ENCODE assay signal across 15 cellular contexts in genomic region chr14:34965365-34965764, GRCh38. TPM values are rescaled to one million over a fixed set of nuclear protein-coding genes. Genes with fewer than 3 reads are reported as not detected.
DNase-seq lines count a peak whose midpoint lies in the region; ATAC-seq lines count a peak whose summit lies in the region.
"Had no signal": no experiment of that assay in that cellular context is flagged by ENCODE, and none has a peak within 500 bp of the region (broad histone marks: within the 10 kb centered on the region; RNA-seq: fewer than 3 reads in every experiment).

No MANE protein-coding gene starts in this region.

- no peak overlapping the region for H3K4me3 Mint-ChIP-seq in activated naive CD4-positive, alpha-beta T cell treated with anti-CD3 and anti-CD28 coated beads, Interleukin-2, amount 50 U/mL, for 24 hours
- no peak overlapping the region for H3K4me3 Mint-ChIP-seq in T-helper 17 cell
- no peak overlapping the region for H3K4me3 Mint-ChIP-seq in stimulated activated effector memory CD8-positive, alpha-beta T cell treated with anti-CD3 and anti-CD28 coated beads, Interleukin-12 subunit alpha, Interleukin-12 subunit beta, amount 100 ng/mL, for 72 hours
- H3K4me3 Mint-ChIP-seq: CD14-positive monocyte; CD8-positive, alpha-beta memory T cell; H9 had no signal

- H3K36me3 Mint-ChIP-seq in activated naive CD4-positive, alpha-beta T cell treated with anti-CD3 and anti-CD28 coated beads, Interleukin-2, amount 50 U/mL, for 24 hours = peaks cover 8% of the 10 kb centered on the region
- H3K36me3 Mint-ChIP-seq in T-helper 17 cell (ENCODE audit: low read depth) = peaks cover 2% of the 10 kb centered on the region
- peaks cover 76% of the 10 kb centered on the region for H3K36me3 Mint-ChIP-seq in stimulated activated effector memory CD8-positive, alpha-beta T cell treated with anti-CD3 and anti-CD28 coated beads, Interleukin-12 subunit alpha, Interleukin-12 subunit beta, amount 100 ng/mL, for 72 hours

- H3K27ac Mint-ChIP-seq in activated naive CD4-positive, alpha-beta T cell treated with anti-CD3 and anti-CD28 coated beads, Interleukin-2, amount 50 U/mL, for 24 hours = peak overlapping the region; percentile 52
- H3K27ac Mint-ChIP-seq in T-helper 17 cell = peak overlapping the region; percentile 89
- H3K27ac Mint-ChIP-seq in stimulated activated effector memory CD8-positive, alpha-beta T cell treated with anti-CD3 and anti-CD28 coated beads, Interleukin-12 subunit alpha, Interleukin-12 subunit beta, amount 100 ng/mL, for 72 hours = peak overlapping the region; percentile 32
- H3K27ac Mint-ChIP-seq: H9 had no signal

- no peak for DNase-seq in activated naive CD4-positive, alpha-beta T cell treated with anti-CD3 and anti-CD28 coated beads, Interleukin-2, amount 50 U/mL, for 16 hours
- DNase-seq in T-helper 17 cell = no peak
- no peak for DNase-seq in left cardiac atrium
- no peak for DNase-seq in stimulated activated effector memory CD8-positive, alpha-beta T cell treated with anti-CD3 and anti-CD28 coated beads, Interleukin-12 subunit alpha, Interleukin-12 subunit beta, amount 100 ng/mL, for 72 hours (ENCODE audit: low spot score in 2 of 2)
- no peak for DNase-seq in NCI-H2107 treated with DMSO at 0.1 percent for 48 hours (lab: John Stamatoyannopoulos, UW; ENCODE audit: unreplicated experiment)
- no peak for DNase-seq in activated gamma-delta T cell treated with Interleukin-2 at 50 U/mL for 16 hours
- DNase-seq: Caco-2; CD8-positive, alpha-beta memory T cell; DND-41; GDM1; GOT3; H9 had no signal

- H3K27me3 Mint-ChIP-seq in activated naive CD4-positive, alpha-beta T cell treated with anti-CD3 and anti-CD28 coated beads, Interleukin-2, amount 50 U/mL, for 24 hours = no peaks in the 10 kb centered on the region
- no peaks in the 10 kb centered on the region for H3K27me3 Mint-ChIP-seq in T-helper 17 cell
- H3K27me3 Mint-ChIP-seq: CD8-positive, alpha-beta memory T cell had no signal

- peaks cover 16% of the 10 kb centered on the region for H3K4me1 Mint-ChIP-seq in activated naive CD4-positive, alpha-beta T cell treated with anti-CD3 and anti-CD28 coated beads, Interleukin-2, amount 50 U/mL, for 24 hours
- peaks cover 3% of the 10 kb centered on the region for H3K4me1 Mint-ChIP-seq in T-helper 17 cell
- H3K4me1 Mint-ChIP-seq in stimulated activated effector memory CD8-positive, alpha-beta T cell treated with anti-CD3 and anti-CD28 coated beads, Interleukin-12 subunit alpha, Interleukin-12 subunit beta, amount 100 ng/mL, for 72 hours = no peaks in the 10 kb centered on the region
- H3K4me1 Mint-ChIP-seq: CD14-positive monocyte, H9 had no signal

- intact Hi-C loops in left cardiac atrium (cut with DNase I) = no loop called here

- no peaks in the 10 kb centered on the region for H3K9me3 ChIP-seq in T-helper 17 cell (ENCODE audit: control insufficient read depth, low read length, poor library complexity, severe bottlenecking)
- H3K9me3 ChIP-seq: Caco-2 had no signal

- H3K9me3 Mint-ChIP-seq in activated naive CD4-positive, alpha-beta T cell treated with anti-CD3 and anti-CD28 coated beads, Interleukin-2, amount 50 U/mL, for 24 hours = no peaks in the 10 kb centered on the region
- no peaks in the 10 kb centered on the region for H3K9me3 Mint-ChIP-seq in stimulated activated effector memory CD8-positive, alpha-beta T cell treated with anti-CD3 and anti-CD28 coated beads, Interleukin-12 subunit alpha, Interleukin-12 subunit beta, amount 100 ng/mL, for 72 hours
- H3K9me3 Mint-ChIP-seq: CD14-positive monocyte; CD8-positive, alpha-beta memory T cell; H9 had no signal

- ATAC-seq in T-helper 17 cell (no peak), left cardiac atrium (peak; percentile 61 to 93), HG02678 (IDR thresholded peaks at IDR 0.05; ENCODE audit: unreplicated experiment) (no peak)
- no peak for ATAC-seq in stimulated activated effector memory CD8-positive, alpha-beta T cell treated with anti-CD3 and anti-CD28 coated beads, Interleukin-12 subunit alpha, Interleukin-12 subunit beta, amount 100 ng/mL, for 72 hours

RNA-seq across cellular contexts. Expression of gene SRP54, which starts 17.4 kb away (rescaled TPM):
- total RNA-seq in T-helper 17 cell (10 to 100 TPM; 35.0 to 37.9 TPM), left cardiac atrium (10 to 100 TPM; 28.6 to 38.2 TPM)

Comparison
In these comparisons a context has a peak if more than half of its experiments do, and no peak if none do; other contexts are left out.
1. H3K27ac Mint-ChIP-seq: peak in every context shown above with its lines; median percentile 89 in T-helper 17 cell; 52 in activated naive CD4-positive, alpha-beta T cell treated with anti-CD3 and anti-CD28 coated beads, Interleukin-2, amount 50 U/mL, for 24 hours; 32 in stimulated activated effector memory CD8-positive, alpha-beta T cell treated with anti-CD3 and anti-CD28 coated beads, Interleukin-12 subunit alpha, Interleukin-12 subunit beta, amount 100 ng/mL, for 72 hours.
2. ATAC-seq: peak in left cardiac atrium (2 of 2); none in T-helper 17 cell (single experiment), stimulated activated effector memory CD8-positive, alpha-beta T cell treated with anti-CD3 and anti-CD28 coated beads, Interleukin-12 subunit alpha, Interleukin-12 subunit beta, amount 100 ng/mL, for 72 hours (single experiment) and HG02678 (single experiment).